In the genomic region with DNA sequence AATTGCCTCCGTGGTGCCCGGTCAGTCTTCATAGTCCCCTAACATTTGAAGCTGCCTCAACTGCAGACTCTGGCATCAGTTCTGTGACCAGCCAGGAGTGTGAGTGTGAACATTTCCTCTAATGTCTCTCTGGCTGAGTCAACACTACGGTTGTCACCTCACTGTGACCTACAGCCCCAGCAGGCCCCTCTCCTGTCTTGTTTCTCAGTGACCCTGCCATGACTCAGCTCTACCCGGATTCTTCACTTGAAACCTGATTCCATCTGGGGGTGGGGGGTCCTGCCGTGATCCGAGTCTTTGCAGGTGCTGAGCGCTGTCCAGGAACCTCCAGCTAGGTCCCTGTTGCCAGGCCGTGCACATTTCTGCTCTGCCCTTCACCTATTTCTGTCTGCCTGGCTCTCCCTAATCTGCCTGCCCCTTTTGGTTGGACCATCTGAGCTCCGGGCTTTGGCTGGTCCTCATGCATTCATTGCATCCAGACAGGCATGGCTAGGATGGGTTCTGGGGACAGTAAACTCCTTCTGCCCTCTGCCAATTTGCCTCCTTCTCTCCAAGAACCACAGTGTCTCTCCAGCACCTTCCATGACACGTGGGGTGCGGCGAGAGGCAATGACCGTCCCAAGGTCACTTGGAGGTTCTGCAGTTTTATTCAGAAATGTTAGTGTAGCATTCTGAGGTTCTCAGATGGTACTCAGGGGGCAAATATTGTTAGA, we compare ENCODE assay signal across 1 cellular context.
A peak's percentile ranks its signal among the peaks of the same experiment; 100 is the strongest.
TF ChIP-seq lines count a peak whose summit lies in the region.

No MANE protein-coding gene starts in this region.

TF ChIP-seq in HepG2, 621 proteins besides CTCF, POLR2A, EP300 and RAD21 (continued from another document and continues in another):
- TF ChIP-seq, protein P1, sequence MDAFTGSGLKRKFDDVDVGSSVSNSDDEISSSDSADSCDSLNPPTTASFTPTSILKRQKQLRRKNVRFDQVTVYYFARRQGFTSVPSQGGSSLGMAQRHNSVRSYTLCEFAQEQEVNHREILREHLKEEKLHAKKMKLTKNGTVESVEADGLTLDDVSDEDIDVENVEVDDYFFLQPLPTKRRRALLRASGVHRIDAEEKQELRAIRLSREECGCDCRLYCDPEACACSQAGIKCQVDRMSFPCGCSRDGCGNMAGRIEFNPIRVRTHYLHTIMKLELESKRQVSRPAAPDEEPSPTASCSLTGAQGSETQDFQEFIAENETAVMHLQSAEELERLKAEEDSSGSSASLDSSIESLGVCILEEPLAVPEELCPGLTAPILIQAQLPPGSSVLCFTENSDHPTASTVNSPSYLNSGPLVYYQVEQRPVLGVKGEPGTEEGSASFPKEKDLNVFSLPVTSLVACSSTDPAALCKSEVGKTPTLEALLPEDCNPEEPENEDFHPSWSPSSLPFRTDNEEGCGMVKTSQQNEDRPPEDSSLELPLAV (CRISPR knock-in tag; conservative IDR thresholded peaks at IDR 0.05; ENCODE audit: low read depth) = no peak
- TF ChIP-seq ZBTB42 (CRISPR knock-in tag; IDR thresholded peaks at IDR 0.05) (no peak), ZFP62 (CRISPR knock-in tag; IDR thresholded peaks at IDR 0.05) (no peak), ZNF556 (CRISPR knock-in tag; IDR thresholded peaks at IDR 0.05; ENCODE audit: borderline replicate concordance) (peak; percentile 29; the same call in 1 of the 2 replicates), ZMYM4 (CRISPR knock-in tag; IDR thresholded peaks at IDR 0.05) (no peak), KLF11 (CRISPR knock-in tag; IDR thresholded peaks at IDR 0.05) (no peak), BHLHE40 (IDR thresholded peaks at IDR 0.05; ENCODE audit: low read length) (peak; percentile 15; the same call in 1 of the 2 replicates), CBX2 (IDR thresholded peaks at IDR 0.05; ENCODE audit: low read depth, low read length) (no peak), CBX2 (CRISPR knock-in tag; IDR thresholded peaks at IDR 0.05; ENCODE audit: low read depth) (no peak), ZNF570 (CRISPR knock-in tag; IDR thresholded peaks at IDR 0.05; ENCODE audit: borderline replicate concordance) (no peak), ZNF207 (IDR thresholded peaks at IDR 0.05; ENCODE audit: borderline replicate concordance) (no peak), ZNF737 (CRISPR knock-in tag; IDR thresholded peaks at IDR 0.05; ENCODE audit: borderline replicate concordance) (no peak), ZNF441 (CRISPR knock-in tag; IDR thresholded peaks at IDR 0.05; ENCODE audit: borderline replicate concordance) (no peak), AGO1 (IDR thresholded peaks at IDR 0.05; ENCODE audit: low read depth, low read length, poor library complexity, severe bottlenecking) (no peak), DNMT1 (CRISPR knock-in tag; IDR thresholded peaks at IDR 0.05) (no peak), SOX5 (CRISPR knock-in tag; IDR thresholded peaks at IDR 0.05; ENCODE audit: borderline replicate concordance) (peak; percentile 47; the same call in 1 of the 2 replicates), ZNF709 (CRISPR knock-in tag; IDR thresholded peaks at IDR 0.05) (peak; percentile 68; the same call in 1 of the 2 replicates), ZNF749 (CRISPR knock-in tag; IDR thresholded peaks at IDR 0.05; ENCODE audit: borderline replicate concordance) (no peak), ZNF777 (CRISPR knock-in tag; IDR thresholded peaks at IDR 0.05) (no peak), ARNTL (CRISPR knock-in tag; IDR thresholded peaks at IDR 0.05) (peak; percentile 38; the same call in 1 of the 2 replicates), HNRNPL (IDR thresholded peaks at IDR 0.05; ENCODE audit: low read depth, low read length) (no peak), ZBTB1 (CRISPR knock-in tag; IDR thresholded peaks at IDR 0.05; ENCODE audit: borderline replicate concordance) (no peak), ZNF33A (CRISPR knock-in tag; IDR thresholded peaks at IDR 0.05; ENCODE audit: borderline replicate concordance) (no peak), NFE2L2 (IDR thresholded peaks at IDR 0.05; ENCODE audit: low read length) (peak; percentile 90), POLR2AphosphoS2 (IDR thresholded peaks at IDR 0.05; ENCODE audit: low read depth, low read length) (no peak), ZNF747 (CRISPR knock-in tag; IDR thresholded peaks at IDR 0.05; ENCODE audit: borderline replicate concordance) (no peak), KLF16 (CRISPR knock-in tag; IDR thresholded peaks at IDR 0.05) (peak in 1 of 2 experiments; percentile 4; a peak in 1 of 4 replicates), ZNF101 (CRISPR knock-in tag; IDR thresholded peaks at IDR 0.05; ENCODE audit: borderline replicate concordance, low read depth) (no peak), TOPORS (CRISPR knock-in tag; IDR thresholded peaks at IDR 0.05) (no peak), FOSL2 (CRISPR knock-in tag; IDR thresholded peaks at IDR 0.05) (peak; percentile 95), MTA3 (CRISPR knock-in tag; IDR thresholded peaks at IDR 0.05) (no peak), CCDC6 (CRISPR knock-in tag; IDR thresholded peaks at IDR 0.05) (no peak), ZNF367 (CRISPR knock-in tag; IDR thresholded peaks at IDR 0.05; ENCODE audit: borderline replicate concordance) (no peak), ZSCAN29 (CRISPR knock-in tag; conservative IDR thresholded peaks at IDR 0.05) (peak; percentile 72; the same call in 1 of the 2 replicates), PHF8 (CRISPR knock-in tag; IDR thresholded peaks at IDR 0.05) (no peak), CBX1 (IDR thresholded peaks at IDR 0.05; ENCODE audit: low read depth) (no peak), HIVEP1 (CRISPR knock-in tag; IDR thresholded peaks at IDR 0.05) (0 out of 2 replicates have a peak, but pooled peaks have one; percentile 54)
- TF ChIP-seq, protein P2, sequence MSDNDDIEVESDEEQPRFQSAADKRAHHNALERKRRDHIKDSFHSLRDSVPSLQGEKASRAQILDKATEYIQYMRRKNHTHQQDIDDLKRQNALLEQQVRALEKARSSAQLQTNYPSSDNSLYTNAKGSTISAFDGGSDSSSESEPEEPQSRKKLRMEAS (IDR thresholded peaks at IDR 0.05) = peak; percentile 49; the same call in 1 of the 2 replicates
- TF ChIP-seq, protein P3, sequence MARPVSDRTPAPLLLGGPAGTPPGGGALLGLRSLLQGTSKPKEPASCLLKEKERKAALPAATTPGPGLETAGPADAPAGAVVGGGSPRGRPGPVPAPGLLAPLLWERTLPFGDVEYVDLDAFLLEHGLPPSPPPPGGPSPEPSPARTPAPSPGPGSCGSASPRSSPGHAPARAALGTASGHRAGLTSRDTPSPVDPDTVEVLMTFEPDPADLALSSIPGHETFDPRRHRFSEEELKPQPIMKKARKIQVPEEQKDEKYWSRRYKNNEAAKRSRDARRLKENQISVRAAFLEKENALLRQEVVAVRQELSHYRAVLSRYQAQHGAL (CRISPR knock-in tag; IDR thresholded peaks at IDR 0.05; ENCODE audit: not compliant biosample characterization) = no peak
- TF ChIP-seq, protein P4, sequence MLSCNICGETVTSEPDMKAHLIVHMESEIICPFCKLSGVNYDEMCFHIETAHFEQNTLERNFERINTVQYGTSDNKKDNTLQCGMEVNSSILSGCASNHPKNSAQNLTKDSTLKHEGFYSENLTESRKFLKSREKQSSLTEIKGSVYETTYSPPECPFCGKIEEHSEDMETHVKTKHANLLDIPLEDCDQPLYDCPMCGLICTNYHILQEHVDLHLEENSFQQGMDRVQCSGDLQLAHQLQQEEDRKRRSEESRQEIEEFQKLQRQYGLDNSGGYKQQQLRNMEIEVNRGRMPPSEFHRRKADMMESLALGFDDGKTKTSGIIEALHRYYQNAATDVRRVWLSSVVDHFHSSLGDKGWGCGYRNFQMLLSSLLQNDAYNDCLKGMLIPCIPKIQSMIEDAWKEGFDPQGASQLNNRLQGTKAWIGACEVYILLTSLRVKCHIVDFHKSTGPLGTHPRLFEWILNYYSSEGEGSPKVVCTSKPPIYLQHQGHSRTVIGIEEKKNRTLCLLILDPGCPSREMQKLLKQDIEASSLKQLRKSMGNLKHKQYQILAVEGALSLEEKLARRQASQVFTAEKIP (CRISPR knock-in tag; IDR thresholded peaks at IDR 0.05; ENCODE audit: borderline replicate concordance) = no peak
- TF ChIP-seq, protein P5, sequence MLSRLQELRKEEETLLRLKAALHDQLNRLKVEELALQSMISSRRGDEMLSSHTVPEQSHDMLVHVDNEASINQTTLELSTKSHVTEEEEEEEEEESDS (CRISPR knock-in tag; IDR thresholded peaks at IDR 0.05; ENCODE audit: borderline replicate concordance) = no peak
- TF ChIP-seq, protein P6, sequence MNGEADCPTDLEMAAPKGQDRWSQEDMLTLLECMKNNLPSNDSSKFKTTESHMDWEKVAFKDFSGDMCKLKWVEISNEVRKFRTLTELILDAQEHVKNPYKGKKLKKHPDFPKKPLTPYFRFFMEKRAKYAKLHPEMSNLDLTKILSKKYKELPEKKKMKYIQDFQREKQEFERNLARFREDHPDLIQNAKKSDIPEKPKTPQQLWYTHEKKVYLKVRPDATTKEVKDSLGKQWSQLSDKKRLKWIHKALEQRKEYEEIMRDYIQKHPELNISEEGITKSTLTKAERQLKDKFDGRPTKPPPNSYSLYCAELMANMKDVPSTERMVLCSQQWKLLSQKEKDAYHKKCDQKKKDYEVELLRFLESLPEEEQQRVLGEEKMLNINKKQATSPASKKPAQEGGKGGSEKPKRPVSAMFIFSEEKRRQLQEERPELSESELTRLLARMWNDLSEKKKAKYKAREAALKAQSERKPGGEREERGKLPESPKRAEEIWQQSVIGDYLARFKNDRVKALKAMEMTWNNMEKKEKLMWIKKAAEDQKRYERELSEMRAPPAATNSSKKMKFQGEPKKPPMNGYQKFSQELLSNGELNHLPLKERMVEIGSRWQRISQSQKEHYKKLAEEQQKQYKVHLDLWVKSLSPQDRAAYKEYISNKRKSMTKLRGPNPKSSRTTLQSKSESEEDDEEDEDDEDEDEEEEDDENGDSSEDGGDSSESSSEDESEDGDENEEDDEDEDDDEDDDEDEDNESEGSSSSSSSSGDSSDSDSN (CRISPR knock-in tag; IDR thresholded peaks at IDR 0.05) = peak; percentile 36; the same call in 1 of the 2 replicates
- TF ChIP-seq, protein P7, sequence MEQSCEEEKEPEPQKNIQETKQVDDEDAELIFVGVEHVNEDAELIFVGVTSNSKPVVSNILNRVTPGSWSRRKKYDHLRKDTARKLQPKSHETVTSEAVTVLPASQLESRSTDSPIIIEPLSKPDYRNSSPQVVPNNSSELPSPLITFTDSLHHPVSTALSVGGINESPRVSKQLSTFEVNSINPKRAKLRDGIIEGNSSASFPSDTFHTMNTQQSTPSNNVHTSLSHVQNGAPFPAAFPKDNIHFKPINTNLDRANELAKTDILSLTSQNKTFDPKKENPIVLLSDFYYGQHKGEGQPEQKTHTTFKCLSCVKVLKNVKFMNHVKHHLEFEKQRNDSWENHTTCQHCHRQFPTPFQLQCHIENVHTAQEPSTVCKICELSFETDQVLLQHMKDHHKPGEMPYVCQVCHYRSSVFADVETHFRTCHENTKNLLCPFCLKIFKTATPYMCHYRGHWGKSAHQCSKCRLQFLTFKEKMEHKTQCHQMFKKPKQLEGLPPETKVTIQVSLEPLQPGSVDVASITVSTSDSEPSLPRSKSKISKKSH (CRISPR knock-in tag; IDR thresholded peaks at IDR 0.05; ENCODE audit: borderline replicate concordance) = no peak
- TF ChIP-seq, protein P8, sequence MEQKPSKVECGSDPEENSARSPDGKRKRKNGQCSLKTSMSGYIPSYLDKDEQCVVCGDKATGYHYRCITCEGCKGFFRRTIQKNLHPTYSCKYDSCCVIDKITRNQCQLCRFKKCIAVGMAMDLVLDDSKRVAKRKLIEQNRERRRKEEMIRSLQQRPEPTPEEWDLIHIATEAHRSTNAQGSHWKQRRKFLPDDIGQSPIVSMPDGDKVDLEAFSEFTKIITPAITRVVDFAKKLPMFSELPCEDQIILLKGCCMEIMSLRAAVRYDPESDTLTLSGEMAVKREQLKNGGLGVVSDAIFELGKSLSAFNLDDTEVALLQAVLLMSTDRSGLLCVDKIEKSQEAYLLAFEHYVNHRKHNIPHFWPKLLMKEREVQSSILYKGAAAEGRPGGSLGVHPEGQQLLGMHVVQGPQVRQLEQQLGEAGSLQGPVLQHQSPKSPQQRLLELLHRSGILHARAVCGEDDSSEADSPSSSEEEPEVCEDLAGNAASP (CRISPR knock-in tag; IDR thresholded peaks at IDR 0.05; ENCODE audit: borderline replicate concordance) = peak; percentile 88; the same call in 1 of the 2 replicates
- TF ChIP-seq, protein P9, sequence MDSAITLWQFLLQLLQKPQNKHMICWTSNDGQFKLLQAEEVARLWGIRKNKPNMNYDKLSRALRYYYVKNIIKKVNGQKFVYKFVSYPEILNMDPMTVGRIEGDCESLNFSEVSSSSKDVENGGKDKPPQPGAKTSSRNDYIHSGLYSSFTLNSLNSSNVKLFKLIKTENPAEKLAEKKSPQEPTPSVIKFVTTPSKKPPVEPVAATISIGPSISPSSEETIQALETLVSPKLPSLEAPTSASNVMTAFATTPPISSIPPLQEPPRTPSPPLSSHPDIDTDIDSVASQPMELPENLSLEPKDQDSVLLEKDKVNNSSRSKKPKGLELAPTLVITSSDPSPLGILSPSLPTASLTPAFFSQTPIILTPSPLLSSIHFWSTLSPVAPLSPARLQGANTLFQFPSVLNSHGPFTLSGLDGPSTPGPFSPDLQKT (CRISPR knock-in tag; IDR thresholded peaks at IDR 0.05; ENCODE audit: borderline replicate concordance) = no peak
- TF ChIP-seq, protein P10, sequence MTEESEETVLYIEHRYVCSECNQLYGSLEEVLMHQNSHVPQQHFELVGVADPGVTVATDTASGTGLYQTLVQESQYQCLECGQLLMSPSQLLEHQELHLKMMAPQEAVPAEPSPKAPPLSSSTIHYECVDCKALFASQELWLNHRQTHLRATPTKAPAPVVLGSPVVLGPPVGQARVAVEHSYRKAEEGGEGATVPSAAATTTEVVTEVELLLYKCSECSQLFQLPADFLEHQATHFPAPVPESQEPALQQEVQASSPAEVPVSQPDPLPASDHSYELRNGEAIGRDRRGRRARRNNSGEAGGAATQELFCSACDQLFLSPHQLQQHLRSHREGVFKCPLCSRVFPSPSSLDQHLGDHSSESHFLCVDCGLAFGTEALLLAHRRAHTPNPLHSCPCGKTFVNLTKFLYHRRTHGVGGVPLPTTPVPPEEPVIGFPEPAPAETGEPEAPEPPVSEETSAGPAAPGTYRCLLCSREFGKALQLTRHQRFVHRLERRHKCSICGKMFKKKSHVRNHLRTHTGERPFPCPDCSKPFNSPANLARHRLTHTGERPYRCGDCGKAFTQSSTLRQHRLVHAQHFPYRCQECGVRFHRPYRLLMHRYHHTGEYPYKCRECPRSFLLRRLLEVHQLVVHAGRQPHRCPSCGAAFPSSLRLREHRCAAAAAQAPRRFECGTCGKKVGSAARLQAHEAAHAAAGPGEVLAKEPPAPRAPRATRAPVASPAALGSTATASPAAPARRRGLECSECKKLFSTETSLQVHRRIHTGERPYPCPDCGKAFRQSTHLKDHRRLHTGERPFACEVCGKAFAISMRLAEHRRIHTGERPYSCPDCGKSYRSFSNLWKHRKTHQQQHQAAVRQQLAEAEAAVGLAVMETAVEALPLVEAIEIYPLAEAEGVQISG (CRISPR knock-in tag; IDR thresholded peaks at IDR 0.05) = peak; percentile 41; the same call in 1 of the 2 replicates
- TF ChIP-seq, protein P11, sequence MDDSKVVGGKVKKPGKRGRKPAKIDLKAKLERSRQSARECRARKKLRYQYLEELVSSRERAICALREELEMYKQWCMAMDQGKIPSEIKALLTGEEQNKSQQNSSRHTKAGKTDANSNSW (CRISPR knock-in tag; IDR thresholded peaks at IDR 0.05; ENCODE audit: borderline replicate concordance) = no peak
- TF ChIP-seq, protein P12, sequence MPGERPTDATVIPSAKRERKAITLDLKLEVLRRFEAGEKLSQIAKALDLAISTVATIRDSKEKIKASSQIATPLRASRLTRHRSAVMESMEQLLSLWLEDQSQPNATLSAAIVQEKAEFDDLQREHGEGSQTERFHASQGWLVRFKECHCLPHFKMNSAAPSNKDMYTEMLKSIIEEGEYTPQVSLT (CRISPR knock-in tag; IDR thresholded peaks at IDR 0.05; ENCODE audit: borderline replicate concordance, low read depth) = no peak
